ENCODE assay signal across 22 cellular contexts in genomic region chr18:48531082-48531403, GRCh38. TPM values are rescaled to one million over a fixed set of nuclear protein-coding genes. Genes with fewer than 3 reads are reported as not detected.
DNase-seq lines count a peak whose midpoint lies in the region; ATAC-seq, FAIRE-seq and TF ChIP-seq lines count a peak whose summit lies in the region.
"Had no signal": no experiment of that assay in that cellular context is flagged by ENCODE, and none has a peak within 500 bp of the region (broad histone marks: within the 10 kb centered on the region; RNA-seq: fewer than 3 reads in every experiment).

No MANE protein-coding gene starts in this region.

- no TSS peak for BruUV-seq in HepG2 (replicated peaks; lab: Mats Ljungman, UMichigan)

- H3K79me2 ChIP-seq in HepG2 (ENCODE audit: insufficient read depth, low read length) (no peaks in the 10 kb centered on the region), mesendoderm (ENCODE audit: control insufficient read depth, insufficient read depth, low read length) (no peaks in the 10 kb centered on the region)

- no peak overlapping the region for H2AK5ac ChIP-seq in mesendoderm (ENCODE audit: low read length)

- TF ChIP-seq RAD21 in HepG2 (CRISPR knock-in tag; IDR thresholded peaks at IDR 0.05), result no peak

- H4K20me1 ChIP-seq in HepG2 (ENCODE audit: insufficient read depth, low read length), result no peaks in the 10 kb centered on the region
- H4K20me1 ChIP-seq: BLaER1 treated with 17β-estradiol and CSF1 and Interleukin-3, amounts not matched to agents 10 nM and 100 nM had no signal

- no peak overlapping the region for H3K9ac ChIP-seq in HepG2 (ENCODE audit: insufficient read depth, low read depth, low read length)
- no peak overlapping the region for H3K9ac ChIP-seq in mesendoderm (ENCODE audit: low read length)
- H3K9ac ChIP-seq: BLaER1 treated with 17β-estradiol and CSF1 and Interleukin-3, amounts not matched to agents 10 nM and 100 nM; GM23248 had no signal

- H3K4me1 ChIP-seq in HepG2 (ENCODE audit: insufficient read depth, low read length) (peaks cover 24% of the 10 kb centered on the region), right lobe of liver (no peaks in the 10 kb centered on the region), mesendoderm (ENCODE audit: control insufficient read depth, low read depth, low read length) (peaks cover 7% of the 10 kb centered on the region)

- TF ChIP-seq EP300 in HepG2 (IDR thresholded peaks at IDR 0.05; ENCODE audit: low read depth in 2 of 2, low read length in 2 of 2) (no peak), HepG2 (CRISPR knock-in tag; IDR thresholded peaks at IDR 0.05; ENCODE audit: borderline replicate concordance) (no peak)

- no peaks in the 10 kb centered on the region for H3K36me3 Mint-ChIP-seq in chondrocyte (ENCODE audit: low read depth)
- H3K36me3 Mint-ChIP-seq: CD8-positive, alpha-beta T cell; IgD-negative memory B cell had no signal

- no peak overlapping the region for H3K56ac ChIP-seq in mesendoderm (ENCODE audit: low read length)

- no peak overlapping the region for H4K5ac ChIP-seq in mesendoderm (ENCODE audit: low read length)

- H3K27ac Mint-ChIP-seq in chondrocyte (ENCODE audit: unreplicated experiment), result peak overlapping the region; percentile 42
- H3K27ac Mint-ChIP-seq: CD8-positive, alpha-beta T cell had no signal

- no peak overlapping the region for H2AFZ ChIP-seq in HepG2 (ENCODE audit: low read length)
- H2AFZ ChIP-seq: GM23248 had no signal

- CTCF ChIA-PET in HepG2 (lab: Yijun Ruan, JAX; ENCODE audit: low intra/inter-chr PET ratio, low total read pairs), result no interaction called here

- no peak overlapping the region for H3K4me3 Mint-ChIP-seq in chondrocyte (ENCODE audit: unreplicated experiment)
- H3K4me3 Mint-ChIP-seq: CD8-positive, alpha-beta T cell; IgD-negative memory B cell had no signal

- H3K9me3 ChIP-seq in HepG2 (ENCODE audit: low read length) (no peaks in the 10 kb centered on the region), right lobe of liver (no peaks in the 10 kb centered on the region)
- H3K9me3 ChIP-seq: BLaER1 treated with 17β-estradiol and CSF1 and Interleukin-3, amounts not matched to agents 10 nM and 100 nM had no signal

- no peaks in the 10 kb centered on the region for H3K79me1 ChIP-seq in mesendoderm (ENCODE audit: low read length)

- no peak overlapping the region for H2BK120ac ChIP-seq in mesendoderm (ENCODE audit: low read depth, low read length)

- no peak overlapping the region for H3K4ac ChIP-seq in mesendoderm (ENCODE audit: low read depth, low read length)

- H3K4me3 ChIP-seq in HepG2 (replicated peaks in 1 of 3; ENCODE audit: insufficient read depth in 1 of 3, low read depth in 2 of 3, low read length in 3 of 3), result no peak overlapping the region
- H3K4me3 ChIP-seq in right lobe of liver, result no peak overlapping the region
- no peak overlapping the region for H3K4me3 ChIP-seq in mesendoderm (ENCODE audit: low read length)
- H3K4me3 ChIP-seq: BLaER1 treated with 17β-estradiol and CSF1 and Interleukin-3, amounts not matched to agents 10 nM and 100 nM; GM12878; GM23248 had no signal

- H3K18ac ChIP-seq in mesendoderm (ENCODE audit: low read length), result no peak overlapping the region

- H4K8ac ChIP-seq in mesendoderm (ENCODE audit: low read depth, low read length), result no peak overlapping the region

- H3K27ac ChIP-seq in HepG2 (ENCODE audit: extremely low read length, insufficient read depth, low read length) (no peak overlapping the region), right lobe of liver (no peak overlapping the region), mesendoderm (ENCODE audit: low read depth, low read length) (no peak overlapping the region)
- H3K27ac ChIP-seq: 22Rv1; BLaER1 treated with 17β-estradiol and CSF1 and Interleukin-3, amounts not matched to agents 10 nM and 100 nM; GM23248; HL-60 had no signal

- no peak for FAIRE-seq in HepG2 (lab: Jason Lieb, UNC)
- FAIRE-seq: GM12878, GM19239, H54 had no signal

- no peaks in the 10 kb centered on the region for H3K27me3 Mint-ChIP-seq in chondrocyte (ENCODE audit: low read depth)

- TF ChIP-seq POLR2A in HepG2 (IDR thresholded peaks at IDR 0.05; ENCODE audit: insufficient read depth in 1 of 2, low read depth in 2 of 2, low read length in 2 of 2), result no peak
- TF ChIP-seq POLR2A in right lobe of liver (IDR thresholded peaks at IDR 0.05), result no peak

- in situ Hi-C loops in HepG2 (cut with HindIII; ENCODE audit: extremely low pct_ligation_motif_present, low pct_unique_long_range_greater_than_20kb), result no loop called here

- H3K9me3 Mint-ChIP-seq in chondrocyte (ENCODE audit: low read depth), result no peaks in the 10 kb centered on the region
- H3K9me3 Mint-ChIP-seq: CD8-positive, alpha-beta T cell; IgD-negative memory B cell had no signal

- no peak overlapping the region for H3K23ac ChIP-seq in mesendoderm (ENCODE audit: low read length)

- 41% methylated on average over 1 of the region's 1 CpG for WGBS in HepG2 (ENCODE audit: low lambda C conversion rate)
- 14% methylated on average over 1 of the region's 1 CpG for WGBS in right lobe of liver (ENCODE audit: insufficient coverage, low coverage, low lambda C conversion rate, missing lambda C conversion rate)
- no CpG with 5 or more reads among the region's 1 CpG for WGBS in mesendoderm (ENCODE audit: extremely low coverage, insufficient coverage, low lambda C conversion rate)

- H3K4me1 Mint-ChIP-seq in chondrocyte (ENCODE audit: low read depth), result peaks cover 52% of the 10 kb centered on the region
- H3K4me1 Mint-ChIP-seq: IgD-negative memory B cell had no signal

- intact Hi-C loops in HepG2 (cut with micrococcal nuclease; ENCODE audit: unreplicated experiment), result no loop called here
- intact Hi-C loops in right lobe of liver (cut with DNase I), result loop anchor here in 1 of 2 donors (10.0 kb wide), 1 partner anchor 56 kb away; no protein-coding TSS in a partner anchor

- POLR2A ChIA-PET in HepG2 (lab: Yijun Ruan, JAX), result no interaction called here

- H2BK15ac ChIP-seq in mesendoderm (replicated peaks; ENCODE audit: low read depth), result no peak overlapping the region

- no peak overlapping the region for H2BK5ac ChIP-seq in mesendoderm (ENCODE audit: low read length)

- DNase-seq in HepG2 (ENCODE audit: low spot score), result no peak
- no peak for DNase-seq in right lobe of liver
- DNase-seq in chondrocyte (ENCODE audit: low spot score), result no peak
- DNase-seq in mesendoderm, result peak; percentile 86
- no peak for DNase-seq in amniotic stem cell (lab: John Stamatoyannopoulos, UW)
- no peak for DNase-seq in stimulated activated CD4-positive, alpha-beta T cell treated with anti-CD3 and anti-CD28 coated beads, Interleukin-4, amount 100 ng/mL, for 4 hours
- DNase-seq: Calu3; CD8-positive, alpha-beta T cell; DMS 273 treated with DMSO at 0.1 percent for 48 hours; DMS53; DND-41; EL; GM23248; HCEC 1CT had no signal

- H3K36me3 ChIP-seq in HepG2 (replicated peaks in 1 of 2; ENCODE audit: control insufficient read depth in 1 of 2, insufficient read depth in 2 of 2, low read length in 2 of 2) (no peaks in the 10 kb centered on the region), right lobe of liver (no peaks in the 10 kb centered on the region), mesendoderm (ENCODE audit: control insufficient read depth, insufficient read depth, low read length) (no peaks in the 10 kb centered on the region)
- H3K36me3 ChIP-seq: BLaER1 treated with 17β-estradiol and CSF1 and Interleukin-3, amounts not matched to agents 10 nM and 100 nM had no signal

- H3K27me3 ChIP-seq in HepG2 (ENCODE audit: control insufficient read depth in 1 of 2, insufficient read depth in 2 of 2, low read length in 2 of 2) (peaks cover 0 to 3% of the 10 kb centered on the region in 2 experiments; a peak in 3 of 5 replicates), right lobe of liver (no peaks in the 10 kb centered on the region), mesendoderm (ENCODE audit: insufficient read depth, low read length, poor library complexity) (no peaks in the 10 kb centered on the region)
- H3K27me3 ChIP-seq: BLaER1 treated with 17β-estradiol and CSF1 and Interleukin-3, amounts not matched to agents 10 nM and 100 nM had no signal

- ATAC-seq in HepG2 (no peak), right lobe of liver (no peak), HG03175 (IDR thresholded peaks at IDR 0.05; ENCODE audit: unreplicated experiment) (no peak)
- ATAC-seq: CD8-positive, alpha-beta T cell; GM12878 had no signal

- TF ChIP-seq CTCF in HepG2 (CRISPR knock-in tag; IDR thresholded peaks at IDR 0.05) (no peak), right lobe of liver (IDR thresholded peaks at IDR 0.05) (no peak), chondrocyte (IDR thresholded peaks at IDR 0.05) (no peak)

- H3K4me2 ChIP-seq in HepG2 (ENCODE audit: low read depth, low read length), result no peak overlapping the region
- H3K4me2 ChIP-seq in mesendoderm (ENCODE audit: low read length), result no peak overlapping the region
- H3K4me2 ChIP-seq: BLaER1 treated with 17β-estradiol and CSF1 and Interleukin-3, amounts not matched to agents 10 nM and 100 nM had no signal

TF ChIP-seq in HepG2, 621 proteins besides CTCF, POLR2A, EP300 and RAD21 (continues in another document):
- TF ChIP-seq MAFK (conservative IDR thresholded peaks at IDR 0.05 in 1 of 2, IDR thresholded peaks at IDR 0.05 in 1 of 2; ENCODE audit: low read length in 2 of 2), result peak; percentile 92 to 94

RNA-seq across cellular contexts. Expression of gene CTIF, which starts 7.8 kb away (rescaled TPM):
- 13.1 and 18.2 TPM in 2 replicates for total RNA-seq in HepG2 (2016; rRNA removed; fragmentation: Illumina TruSeq; extraction: Trizol)
- total RNA-seq in HepG2 (2016; cell fraction: cytosol; rRNA removed; fragmentation: Illumina TruSeq; extraction: Trizol; ENCODE audit: low read depth), result 4.1 and 4.9 TPM in 2 replicates
- total RNA-seq in HepG2 (2016; cell fraction: insoluble cytoplasmic fraction; rRNA removed; fragmentation: Illumina TruSeq; extraction: Trizol), result 10.5 and 19.8 TPM in 2 replicates
- total RNA-seq in HepG2 (2016; cell fraction: membrane; rRNA removed; fragmentation: Illumina TruSeq; extraction: Trizol), result 7.0 and 7.8 TPM in 2 replicates
- 22.7 and 28.6 TPM in 2 replicates for total RNA-seq in HepG2 (2016; cell fraction: nucleus; rRNA removed; fragmentation: Illumina TruSeq; extraction: Trizol)
- 22.1 and 28.0 TPM in 2 replicates for polyA plus RNA-seq in HepG2 (2011; rRNA removed)
- 5.6 and 9.5 TPM in 2 replicates for polyA plus RNA-seq in HepG2 (2011; cell fraction: cytosol; rRNA removed)
- polyA plus RNA-seq in HepG2 (2011; cell fraction: nucleus; rRNA removed), result 92.5 and 147 TPM in 2 replicates
- 14.2 and 17.3 TPM in 2 replicates for polyA plus RNA-seq in HepG2 (2012)
- 2.1 and 2.2 TPM in 2 replicates for polyA plus RNA-seq in HepG2 (2016; cell fraction: cytosol; fragmentation: Illumina TruSeq; extraction: Trizol; ENCODE audit: low read depth)
- 12.5 and 14.6 TPM in 2 replicates for polyA plus RNA-seq in HepG2 (2016; cell fraction: insoluble cytoplasmic fraction; fragmentation: Illumina TruSeq; extraction: Trizol; ENCODE audit: low read depth)
- 6.0 and 6.2 TPM in 2 replicates for polyA plus RNA-seq in HepG2 (2016; cell fraction: membrane; fragmentation: Illumina TruSeq; extraction: Trizol; ENCODE audit: low read depth)
- 62.2 and 63.8 TPM in 2 replicates for polyA plus RNA-seq in HepG2 (2016; cell fraction: nucleus; fragmentation: Illumina TruSeq; extraction: Trizol; ENCODE audit: insufficient read depth, low read depth)
- 14.1 and 41.2 TPM in 2 replicates for polyA minus RNA-seq in HepG2 (2011; rRNA and poly(A)+ RNA removed; ENCODE audit: low replicate concordance)
- 7.6 and 10.5 TPM in 2 replicates for polyA minus RNA-seq in HepG2 (2011; cell fraction: cytosol; rRNA and poly(A)+ RNA removed)
- 27.8 and 33.2 TPM in 2 replicates for polyA minus RNA-seq in HepG2 (2011; cell fraction: nucleus; rRNA and poly(A)+ RNA removed)
- total RNA-seq in right lobe of liver, result 10 to 100 TPM; 29.0 to 60.6 (median 43.1) TPM
- total RNA-seq in chondrocyte, result 173 to 236 TPM (median 184 TPM) in 3 replicates
- 11.5 TPM for polyA plus RNA-seq in mesendoderm (2013, experiment 1 of 2)
- polyA plus RNA-seq in mesendoderm (2013, experiment 2 of 2), result 14.5 TPM
- polyA plus RNA-seq: IgD-negative memory B cell had no signal
